8 cellular contexts compared by ENCODE assay signal in genomic region chr19:9793051-9793591, GRCh38. TPM values are rescaled to one million over a fixed set of nuclear protein-coding genes. Genes with fewer than 3 reads are reported as not detected.
DNase-seq lines count a peak whose midpoint lies in the region; ATAC-seq and TF ChIP-seq lines count a peak whose summit lies in the region.

No MANE protein-coding gene starts in this region.

- H3K4me1 ChIP-seq in GM23248 (ENCODE audit: insufficient read depth) (no peaks in the 10 kb centered on the region), hepatocyte (ENCODE audit: insufficient read depth) (peaks cover 12% of the 10 kb centered on the region), sigmoid colon (peaks cover 0 to 30% (median 20%) of the 10 kb centered on the region in 4 donors)

- TF ChIP-seq CTCF in hepatocyte (IDR thresholded peaks at IDR 0.05; ENCODE audit: poor library complexity), result no peak
- TF ChIP-seq CTCF in sigmoid colon (IDR thresholded peaks at IDR 0.05), result no peak

- ATAC-seq in HG02852 (IDR thresholded peaks at IDR 0.05; ENCODE audit: unreplicated experiment) (no peak), GM19324 (IDR thresholded peaks at IDR 0.05; ENCODE audit: low FRiP score, unreplicated experiment) (no peak)

- peak; percentile 76 for DNase-seq in GM23248
- DNase-seq in SK-MEL-5 (ENCODE audit: low read depth, low spot score), result peak; percentile 34
- DNase-seq in amniotic stem cell (lab: John Stamatoyannopoulos, UW), result peak; percentile 10
- peak; percentile 83 for DNase-seq in hepatocyte (ENCODE audit: low spot score)
- DNase-seq in sigmoid colon, result peak; percentile 82
- no peak for DNase-seq in SK-N-DZ (ENCODE audit: low spot score)

- peak overlapping the region; percentile 77 for H3K9ac ChIP-seq in GM23248

- no peak for TF ChIP-seq EP300 in sigmoid colon (IDR thresholded peaks at IDR 0.05)

- H2AFZ ChIP-seq in GM23248 (peak overlapping the region; percentile 95), hepatocyte (peak overlapping the region; percentile 95)

- intact Hi-C loops in sigmoid colon (cut with DNase I), result loop anchor here (2.0 to 5.0 kb wide), 5 partner anchors 26 to 484 kb away; partner anchors contain the start of genes FBXL12, ZNF426, ZNF562 and ZNF699

- peaks cover 27% of the 10 kb centered on the region for H3F3A ChIP-seq in GM23248 (ENCODE audit: insufficient read depth)

- H3K79me2 ChIP-seq in GM23248 (ENCODE audit: insufficient read depth), result no peaks in the 10 kb centered on the region
- H3K79me2 ChIP-seq in hepatocyte, result peaks cover 5% of the 10 kb centered on the region

- H4K20me1 ChIP-seq in GM23248 (ENCODE audit: insufficient read depth) (no peaks in the 10 kb centered on the region), hepatocyte (ENCODE audit: insufficient read depth, poor library complexity, severe bottlenecking) (no peaks in the 10 kb centered on the region)

- H3K9me3 ChIP-seq in GM23248 (ENCODE audit: low read depth) (no peaks in the 10 kb centered on the region), hepatocyte (ENCODE audit: low read depth) (no peaks in the 10 kb centered on the region), sigmoid colon (no peaks in the 10 kb centered on the region)

- H3K4me2 ChIP-seq in GM23248 (ENCODE audit: unreplicated experiment) (peak overlapping the region; percentile 67), hepatocyte (peak overlapping the region; percentile 80)

- 19 to 20% methylated on average over 27 to 38 of the region's 38 CpGs for WGBS in GM23248 (ENCODE audit: low coverage in 1 of 2, low lambda C conversion rate in 2 of 2, missing lambda C conversion rate in 2 of 2), 2 experiments
- WGBS in hepatocyte (ENCODE audit: low lambda C conversion rate, missing lambda C conversion rate), result 24% methylated on average over 30 of the region's 38 CpGs
- WGBS in sigmoid colon, 2 donors, result 18 to 23% methylated on average over 38 of the region's 38 CpGs

- H3K9me2 ChIP-seq in GM23248 (ENCODE audit: insufficient read depth) (no peaks in the 10 kb centered on the region), hepatocyte (replicated peaks; ENCODE audit: insufficient read depth) (no peaks in the 10 kb centered on the region)

- peak overlapping the region; percentile 88 for H3K4me3 ChIP-seq in GM23248
- H3K4me3 ChIP-seq in hepatocyte, result peak overlapping the region; percentile 83
- H3K4me3 ChIP-seq in sigmoid colon, result peak overlapping the region; percentile 60 to 86 (median 64)

- in situ Hi-C loops in GM23248 (cut with MboI), result loop anchor here (25.0 kb wide), 1 partner anchor 481 kb away; the partner anchor contains the start of genes ZNF559 and ZNF699
- in situ Hi-C loops in SK-MEL-5 (cut with HindIII; ENCODE audit: low pct_unique_long_range_greater_than_20kb, low sequenced_read_pairs), result no loop called here

- H3K27ac ChIP-seq in GM23248 (peak overlapping the region; percentile 66), hepatocyte (peak overlapping the region; percentile 99), sigmoid colon (peak overlapping the region; percentile 90 to 99 (median 96))

- H3K36me3 ChIP-seq in GM23248 (ENCODE audit: low read depth) (no peaks in the 10 kb centered on the region), hepatocyte (replicated peaks; ENCODE audit: insufficient read depth, low read depth) (no peaks in the 10 kb centered on the region), sigmoid colon (no peaks in the 10 kb centered on the region)

- no peaks in the 10 kb centered on the region for H3K27me3 ChIP-seq in GM23248 (replicated peaks; ENCODE audit: insufficient read depth)
- H3K27me3 ChIP-seq in hepatocyte, result no peaks in the 10 kb centered on the region
- H3K27me3 ChIP-seq in sigmoid colon, result no peaks in the 10 kb centered on the region

- TF ChIP-seq POLR2A in sigmoid colon (IDR thresholded peaks at IDR 0.05), result no peak

RNA-seq across cellular contexts. Expression of gene ZNF846, which starts 24.6 kb away (rescaled TPM):
- 5.9 and 7.1 TPM in 2 replicates for total RNA-seq in GM23248 (2014; rRNA removed; shearing (Covaris generic))
- 5.2 and 6.1 TPM in 2 replicates for polyA plus RNA-seq in GM23248 (2016; fragmentation: Nextera tagmentation; extraction: Ambion mirVana)
- total RNA-seq in SK-MEL-5 (2014; rRNA removed; shearing (Covaris generic)), result 2.0 and 3.3 TPM in 2 replicates
- polyA plus RNA-seq in SK-MEL-5 (2015; cell fraction: cytosol; rRNA removed), result 2.9 and 3.9 TPM in 2 replicates
- 7.9 and 9.0 TPM in 2 replicates for polyA plus RNA-seq in SK-MEL-5 (2015; cell fraction: nucleus; rRNA removed)
- total RNA-seq in hepatocyte, result 26.0 and 28.4 TPM in 2 replicates
- 16.9 and 23.3 TPM in 2 replicates for polyA plus RNA-seq in hepatocyte
- total RNA-seq in sigmoid colon, result 10 to 100 TPM; 15.8 to 48.7 (median 23.7) TPM
- 1 to 10 TPM; 3.6 to 6.7 (median 4.6) TPM for polyA plus RNA-seq in sigmoid colon
- polyA plus RNA-seq in SK-N-DZ (2014; cell fraction: cytosol; rRNA removed), result 2.2 and 5.4 TPM in 2 replicates
- 5.0 and 11.8 TPM in 2 replicates for polyA plus RNA-seq in SK-N-DZ (2014; cell fraction: nucleus; rRNA removed)

RNA-seq across cellular contexts. Expression of gene FBXL12, which starts 25.8 kb away (rescaled TPM):
- 21.9 and 29.8 TPM in 2 replicates for total RNA-seq in GM23248 (2014; rRNA removed; shearing (Covaris generic))
- polyA plus RNA-seq in GM23248 (2016; fragmentation: Nextera tagmentation; extraction: Ambion mirVana) (27.1 and 28.5 TPM in 2 replicates), hepatocyte (42.3 and 44.4 TPM in 2 replicates), sigmoid colon (10 to 100 TPM; 14.8 to 22.4 (median 18.6) TPM)
- 9.6 and 11.5 TPM in 2 replicates for total RNA-seq in SK-MEL-5 (2014; rRNA removed; shearing (Covaris generic))
- 14.3 and 19.3 TPM in 2 replicates for polyA plus RNA-seq in SK-MEL-5 (2015; cell fraction: cytosol; rRNA removed)
- 68.0 and 68.6 TPM in 2 replicates for polyA plus RNA-seq in SK-MEL-5 (2015; cell fraction: nucleus; rRNA removed)
- total RNA-seq in hepatocyte (28.1 and 33.1 TPM in 2 replicates), sigmoid colon (10 to 100 TPM; 18.3 to 31.9 (median 26.6) TPM)
- 36.3 and 37.2 TPM in 2 replicates for polyA plus RNA-seq in SK-N-DZ (2014; cell fraction: cytosol; rRNA removed)
- 29.3 and 47.2 TPM in 2 replicates for polyA plus RNA-seq in SK-N-DZ (2014; cell fraction: nucleus; rRNA removed)

RNA-seq across cellular contexts. Expression of gene UBL5, which starts 34.6 kb away (rescaled TPM):
- total RNA-seq in GM23248 (2014; rRNA removed; shearing (Covaris generic)), result 392 and 413 TPM in 2 replicates
- polyA plus RNA-seq in GM23248 (2016; fragmentation: Nextera tagmentation; extraction: Ambion mirVana), result 605 and 606 TPM in 2 replicates
- 182 and 207 TPM in 2 replicates for total RNA-seq in SK-MEL-5 (2014; rRNA removed; shearing (Covaris generic))
- polyA plus RNA-seq in SK-MEL-5 (2015; cell fraction: cytosol; rRNA removed), result 368 and 764 TPM in 2 replicates
- 48.5 and 65.2 TPM in 2 replicates for polyA plus RNA-seq in SK-MEL-5 (2015; cell fraction: nucleus; rRNA removed)
- 528 and 581 TPM in 2 replicates for total RNA-seq in hepatocyte
- polyA plus RNA-seq in hepatocyte, result 613 and 628 TPM in 2 replicates
- 100 to 1,000 TPM; 518 to 900 (median 674) TPM for total RNA-seq in sigmoid colon
- polyA plus RNA-seq in sigmoid colon, result 1,000 to 10,000 TPM in 2 of 3 donors, 100 to 1,000 TPM in 1; 532 to 1,128 (median 1,056) TPM
- 698 and 2,369 TPM in 2 replicates for polyA plus RNA-seq in SK-N-DZ (2014; cell fraction: cytosol; rRNA removed)
- polyA plus RNA-seq in SK-N-DZ (2014; cell fraction: nucleus; rRNA removed), result 345 and 644 TPM in 2 replicates

RNA-seq across cellular contexts. Expression of gene PIN1, which starts 42.0 kb away (rescaled TPM):
- total RNA-seq in GM23248 (2014; rRNA removed; shearing (Covaris generic)), result 95.4 and 102 TPM in 2 replicates
- 124 and 134 TPM in 2 replicates for polyA plus RNA-seq in GM23248 (2016; fragmentation: Nextera tagmentation; extraction: Ambion mirVana)
- total RNA-seq in SK-MEL-5 (2014; rRNA removed; shearing (Covaris generic)), result 77.2 and 79.2 TPM in 2 replicates
- polyA plus RNA-seq in SK-MEL-5 (2015; cell fraction: cytosol; rRNA removed), result 57.3 and 90.0 TPM in 2 replicates
- 36.2 and 48.5 TPM in 2 replicates for polyA plus RNA-seq in SK-MEL-5 (2015; cell fraction: nucleus; rRNA removed)
- 62.1 and 79.0 TPM in 2 replicates for total RNA-seq in hepatocyte
- 123 and 136 TPM in 2 replicates for polyA plus RNA-seq in hepatocyte
- 100 to 1,000 TPM in 3 of 4 donors, 10 to 100 TPM in 1; 77.5 to 149 (median 142) TPM for total RNA-seq in sigmoid colon
- polyA plus RNA-seq in sigmoid colon, result 100 to 1,000 TPM in 2 of 3 donors, 10 to 100 TPM in 1; 87.4 to 122 (median 117) TPM
- polyA plus RNA-seq in SK-N-DZ (2014; cell fraction: cytosol; rRNA removed), result 264 and 310 TPM in 2 replicates
- 196 and 235 TPM in 2 replicates for polyA plus RNA-seq in SK-N-DZ (2014; cell fraction: nucleus; rRNA removed)
